In the genomic region with DNA sequence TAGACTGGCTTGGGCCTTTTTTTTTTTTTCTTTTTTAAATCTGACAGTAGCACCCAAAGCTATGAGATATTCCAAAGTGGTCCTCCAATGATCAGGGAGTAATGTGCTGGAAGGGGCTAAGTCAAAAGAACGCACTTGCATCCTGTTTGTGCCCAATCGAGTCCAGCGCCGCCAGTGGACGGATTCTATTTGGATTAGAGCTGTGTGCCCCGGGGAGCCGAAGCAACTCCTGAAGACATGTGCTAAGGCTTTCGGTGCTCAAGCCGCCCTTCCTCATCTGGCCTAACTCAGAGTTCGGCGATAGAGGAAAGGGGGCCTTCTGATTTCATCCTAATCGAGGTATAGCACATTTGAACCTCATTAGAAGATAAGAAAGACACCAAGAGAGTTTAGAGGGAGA, we compare ENCODE assay signal across 27 cellular contexts.
A peak's percentile ranks its signal among the peaks of the same experiment; 100 is the strongest.
DNase-seq lines count a peak whose midpoint lies in the region; ATAC-seq, FAIRE-seq and TF ChIP-seq lines count a peak whose summit lies in the region.
"Had no signal": no experiment of that assay in that cellular context is flagged by ENCODE, and none has a peak within 500 bp of the region (broad histone marks: within the 10 kb centered on the region; RNA-seq: fewer than 3 reads in every experiment).

No MANE protein-coding gene starts in this region.

- no peak overlapping the region for H3K4me3 ChIP-seq in H7 (ENCODE audit: insufficient read depth, low read depth, low read length)
- no peak overlapping the region for H3K4me3 ChIP-seq in H1 (ENCODE audit: extremely low read depth in 1 of 4, insufficient read depth in 2 of 4, low read depth in 3 of 4, low read length in 4 of 4)
- no peak overlapping the region for H3K4me3 ChIP-seq in lower lobe of right lung
- H3K4me3 ChIP-seq in spleen: no peak overlapping the region
- H3K4me3 ChIP-seq: BLaER1, GM12878 had no signal

- H3K9ac ChIP-seq in H1 (replicated peaks in 1 of 4; ENCODE audit: extremely low read depth in 1 of 4, low read depth in 3 of 4, low read length in 3 of 4): no peak overlapping the region
- H3K9ac ChIP-seq: BLaER1 had no signal

- H3K18ac ChIP-seq in H1 (ENCODE audit: extremely low read depth, low read length): no peak overlapping the region

- no peak overlapping the region for H3K23ac ChIP-seq in H1 (ENCODE audit: insufficient read length)

- no peak overlapping the region for H2BK20ac ChIP-seq in H1 (ENCODE audit: low read length)

- CTCF ChIA-PET in H1 (lab: Charles Lee; ENCODE audit: partially characterized antibody): interaction anchor here (1.1 to 1.3 kb wide), 2 partner anchors 44 to 231 kb away, joined by 3 to 4 read pairs; no protein-coding TSS in a partner anchor

- no peak for TF ChIP-seq CTCF in H1 (IDR thresholded peaks at IDR 0.05; ENCODE audit: control extremely low read depth in 1 of 3, insufficient read depth in 1 of 3, low read depth in 1 of 3, low read length in 3 of 3)
- no peak for TF ChIP-seq CTCF in lower lobe of right lung (IDR thresholded peaks at IDR 0.05)
- no peak for TF ChIP-seq CTCF in spleen (IDR thresholded peaks at IDR 0.05 in 8 of 11, conservative IDR thresholded peaks at IDR 0.05 in 3 of 11)

- H4K8ac ChIP-seq in H1 (ENCODE audit: extremely low read depth, insufficient read depth, low read length): no peak overlapping the region

- H3K23me2 ChIP-seq in H1 (ENCODE audit: low read depth, low read length): no peaks in the 10 kb centered on the region

- H3K27ac ChIP-seq in H1 (ENCODE audit: low read depth, low read length): no peak overlapping the region
- no peak overlapping the region for H3K27ac ChIP-seq in lower lobe of right lung
- no peak overlapping the region for H3K27ac ChIP-seq in spleen
- H3K27ac ChIP-seq: BLaER1 had no signal

- no peak overlapping the region for H3K14ac ChIP-seq in H1 (ENCODE audit: insufficient read length)

- POLR2A ChIA-PET in H1 (lab: Charles Lee; ENCODE audit: partially characterized antibody): no interaction called here

- WGBS in H1 (ENCODE audit: extremely low coverage in 1 of 2, insufficient coverage in 1 of 2, insufficient read length in 1 of 2, insufficient replicate concordance in 2 of 2, low coverage in 1 of 2, low lambda C conversion rate in 2 of 2, missing lambda C conversion rate in 1 of 2), 2 experiments: 89% methylated on average over 12 of the region's 12 CpGs; no CpG with 5 or more reads in 1 of the 2 experiments
- WGBS in spleen, 5 donors: 80 to 90% (median 88%) methylated on average over 12 of the region's 12 CpGs

- H3K4ac ChIP-seq in H1 (replicated peaks; ENCODE audit: insufficient read length, low read depth, low read length): no peak overlapping the region

- H3K56ac ChIP-seq in H1 (replicated peaks; ENCODE audit: insufficient read length, low read depth, low read length): peak overlapping the region; percentile 0

- no peaks in the 10 kb centered on the region for H3K36me3 ChIP-seq in H7 (replicated peaks; ENCODE audit: control insufficient read depth, insufficient read depth, low read length)
- H3K36me3 ChIP-seq in H1 (ENCODE audit: control insufficient read depth in 2 of 4, insufficient read depth in 4 of 4, low read length in 3 of 4): no peaks in the 10 kb centered on the region
- H3K36me3 ChIP-seq in lower lobe of right lung: no peaks in the 10 kb centered on the region
- H3K36me3 ChIP-seq in spleen: no peaks in the 10 kb centered on the region
- H3K36me3 ChIP-seq: BE2C, BLaER1 had no signal

- ATAC-seq in lower lobe of right lung (no peak), HG03457 (IDR thresholded peaks at IDR 0.05; ENCODE audit: unreplicated experiment) (no peak), GM18861 (IDR thresholded peaks at IDR 0.05; ENCODE audit: unreplicated experiment) (no peak), HG02840 (IDR thresholded peaks at IDR 0.05; ENCODE audit: low FRiP score, unreplicated experiment) (no peak)
- ATAC-seq: GM12878 had no signal

- H4K20me1 ChIP-seq in H1 (replicated peaks in 1 of 2; ENCODE audit: control insufficient read depth in 1 of 2, insufficient read depth in 2 of 2, low read length in 2 of 2): no peaks in the 10 kb centered on the region
- H4K20me1 ChIP-seq: BLaER1 had no signal

- no peak overlapping the region for H2AK5ac ChIP-seq in H1 (ENCODE audit: low read depth, low read length)

- intact Hi-C loops in lower lobe of right lung (cut with DNase I): no loop called here
- intact Hi-C loops in spleen (cut with DNase I; ENCODE audit: low total_unique reads): no loop called here

- no peak for TF ChIP-seq EP300 in H1 (IDR thresholded peaks at IDR 0.05; ENCODE audit: borderline replicate concordance in 1 of 2, low read depth in 2 of 2, low read length in 2 of 2)

- peaks cover 0 to 8% (median 2%) of the 10 kb centered on the region in 4 experiments; a peak in 4 of 7 replicates for H3K4me1 ChIP-seq in H1 (replicated peaks in 1 of 4; ENCODE audit: control insufficient read depth in 3 of 4, insufficient read depth in 4 of 4, low read length in 3 of 4)
- H3K4me1 ChIP-seq in lower lobe of right lung: no peaks in the 10 kb centered on the region
- H3K4me1 ChIP-seq in spleen: no peaks in the 10 kb centered on the region

- no peak overlapping the region for H2BK15ac ChIP-seq in H1 (ENCODE audit: low read length)

- TF ChIP-seq RAD21 in H1 (IDR thresholded peaks at IDR 0.05 in 1 of 2, conservative IDR thresholded peaks at IDR 0.05 in 1 of 2; ENCODE audit: low read depth in 2 of 2, low read length in 2 of 2): no peak

- DNase-seq in H7 (peak; percentile 50), H1 (ENCODE audit: low read depth in 1 of 2, low spot score in 2 of 2) (no peak), lower lobe of right lung (peak; percentile 44), spleen (peak; percentile 62), islet precursor cell (no peak)
- DNase-seq: 8988T; ACHN; BE2C; C1 segment of cervical spinal cord; CD4-positive, alpha-beta memory T cell; CD4-positive, CD25-positive, alpha-beta regulatory T cell; CD8-positive, alpha-beta memory T cell; COR-L47; DMS 273 treated with DMSO at 0.1 percent for 48 hours; DMS153; DMS53; DND-41; EL; GDM1 had no signal

- H2AFZ ChIP-seq in H1 (ENCODE audit: low read length): no peak overlapping the region

- no peaks in the 10 kb centered on the region; the same call in none of the 2 replicates for H3K27me3 ChIP-seq in H7 (ENCODE audit: control insufficient read depth, insufficient read depth, low read length)
- H3K27me3 ChIP-seq in H1 (replicated peaks in 1 of 4; ENCODE audit: control insufficient read depth in 3 of 4, extremely low read depth in 1 of 4, insufficient read depth in 3 of 4, low read length in 3 of 4): no peaks in the 10 kb centered on the region; a peak in 1 of 7 replicates
- peaks cover 11% of the 10 kb centered on the region for H3K27me3 ChIP-seq in lower lobe of right lung (ENCODE audit: low read depth)
- peaks cover 0 to 46% (median 0%) of the 10 kb centered on the region in 7 donors for H3K27me3 ChIP-seq in spleen (replicated peaks in 1 of 7)
- H3K27me3 ChIP-seq: BE2C, BLaER1 had no signal

- no peak overlapping the region for H2BK120ac ChIP-seq in H1 (replicated peaks; ENCODE audit: low read depth, low read length)

- no peak overlapping the region for H4K5ac ChIP-seq in H1 (ENCODE audit: insufficient read length, low read depth, low read length)

- H3K79me2 ChIP-seq in H1 (ENCODE audit: control insufficient read depth in 1 of 2, insufficient read depth in 2 of 2, low read length in 2 of 2): no peaks in the 10 kb centered on the region

- H3K4me2 ChIP-seq in H1 (ENCODE audit: insufficient read depth in 1 of 2, low read depth in 2 of 2, low read length in 2 of 2): no peak overlapping the region
- H3K4me2 ChIP-seq: BLaER1 had no signal

- no peaks in the 10 kb centered on the region for H3K79me1 ChIP-seq in H1 (ENCODE audit: low read depth, low read length)

- no peak for FAIRE-seq in H1 (lab: Jason Lieb, UNC)
- FAIRE-seq: A204.1, GM12878, GM12892, GM18507 had no signal

- no peak overlapping the region for H4K91ac ChIP-seq in H1 (replicated peaks; ENCODE audit: insufficient read length, low read length)

- H3K9me3 ChIP-seq in H1 (ENCODE audit: insufficient read depth in 2 of 2, low read depth in 1 of 2, low read length in 1 of 2) (no peaks in the 10 kb centered on the region), lower lobe of right lung (no peaks in the 10 kb centered on the region), spleen (no peaks in the 10 kb centered on the region)
- H3K9me3 ChIP-seq: BE2C, BLaER1 had no signal

- H2BK5ac ChIP-seq in H1 (ENCODE audit: low read depth, low read length): no peak overlapping the region

- H2BK12ac ChIP-seq in H1 (ENCODE audit: low read depth, low read length): no peak overlapping the region

- TF ChIP-seq POLR2A in H1 (IDR thresholded peaks at IDR 0.05; ENCODE audit: control extremely low read depth in 1 of 2, low read depth in 2 of 2, low read length in 2 of 2) (no peak), spleen (IDR thresholded peaks at IDR 0.05) (no peak)

TF ChIP-seq in H1, 55 proteins besides CTCF, POLR2A, EP300 and RAD21 (continues in another document):
- TF ChIP-seq TAF7 (optimal IDR thresholded peaks at IDR 0.05; ENCODE audit: borderline replicate concordance, low read depth, low read length): no peak
- no peak for TF ChIP-seq EGR1 (IDR thresholded peaks at IDR 0.05; ENCODE audit: borderline replicate concordance, low read depth, low read length)
- TF ChIP-seq ASH2L (IDR thresholded peaks at IDR 0.05; ENCODE audit: low read length): no peak
- no peak for TF ChIP-seq TCF12 (IDR thresholded peaks at IDR 0.05; ENCODE audit: low read depth, low read length)
- no peak for TF ChIP-seq KDM5A (IDR thresholded peaks at IDR 0.05; ENCODE audit: low read length)
- TF ChIP-seq KDM1A (IDR thresholded peaks at IDR 0.05; ENCODE audit: borderline replicate concordance, low read length): no peak
- no peak for TF ChIP-seq HDAC2 (IDR thresholded peaks at IDR 0.05; ENCODE audit: borderline replicate concordance in 1 of 2, low read depth in 2 of 2, low read length in 2 of 2)
- no peak for TF ChIP-seq BRCA1 (IDR thresholded peaks at IDR 0.05; ENCODE audit: low read depth, low read length)
- no peak for TF ChIP-seq JUN (IDR thresholded peaks at IDR 0.05; ENCODE audit: low read depth, low read length)

Comparison
In these comparisons a context has a peak if more than half of its experiments do, and no peak if none do; other contexts are left out.
1. DNase-seq: peak in H7 (single experiment), lower lobe of right lung (single experiment) and spleen (single experiment); none in H1 (0 of 2) and islet precursor cell (single experiment).